8 cellular contexts compared by ENCODE assay signal in genomic region chr11:1309498-1310314, GRCh38.
DNase-seq lines count a peak whose midpoint lies in the region; ATAC-seq and TF ChIP-seq lines count a peak whose summit lies in the region.

TSS of gene TOLLIP (minus strand) at chr11:1309632. CDS start at chr11:1309498, 134 bp downstream.

- in situ Hi-C loops in astrocyte of the cerebellum (cut with HindIII; ENCODE audit: low sequenced_read_pairs), result no loop called here

- DNase-seq in NCI-H2029 (lab: John Stamatoyannopoulos, UW) (peak; percentile 85), T-helper 9 cell (peak; percentile 94), astrocyte of the cerebellum (ENCODE audit: low read depth) (peak; percentile 68), hippocampal formation (lab: John Stamatoyannopoulos, UW) (peak; percentile 92 to 95), retina (peak; percentile 97), cortex of kidney (lab: John Stamatoyannopoulos, UW) (no peak)

- ATAC-seq in GM18508 (IDR thresholded peaks at IDR 0.05; ENCODE audit: insufficient read depth, unreplicated experiment) (peak; percentile 54), HG02973 (IDR thresholded peaks at IDR 0.05; ENCODE audit: unreplicated experiment) (peak; percentile 70)

- peak within 1 kb of the TSS; percentile 68 for H3K4me3 ChIP-seq in astrocyte of the cerebellum (ENCODE audit: low read depth, low read length)

- TF ChIP-seq CTCF in astrocyte of the cerebellum (IDR thresholded peaks at IDR 0.05; ENCODE audit: low read depth, low read length, missing control alignments), result peak; percentile 21
